ENCODE assay signal across 17 cellular contexts in genomic region chr17:16091773-16092172, GRCh38.
"Had no signal": no experiment of that assay in that cellular context is flagged by ENCODE, and none has a peak within 500 bp of the region (broad histone marks: within the 10 kb centered on the region; RNA-seq: fewer than 3 reads in every experiment).

No MANE protein-coding gene starts in this region.

- H3K27me3 Mint-ChIP-seq: activated T-helper 17 cell treated with anti-CD3 and anti-CD28 coated beads, Interleukin-2, amount 50 U/mL, for 72 hours; brain; central memory CD8-positive, alpha-beta T cell; memory B cell; natural killer cell treated with Interleukin-12 subunit alpha and Interleukin-12 subunit beta and Interleukin-15 and Interleukin-18, amount 100 ng/mL, for 72 hours; stimulated activated naive B cell treated with anti-CD40 and anti-IgM and Interleukin-4, amounts not matched to agents 10 μg/mL and 1 μg/mL and 100 μg/mL, for 72 hours had no signal

- H3K4me3 ChIP-seq: thyroid gland had no signal

- H3K4me1 Mint-ChIP-seq: brain, memory B cell had no signal

- H3K4me1 ChIP-seq: thyroid gland had no signal

- DNase-seq: activated CD4-positive, CD25-positive, alpha-beta regulatory T cell treated with anti-CD3 and anti-CD28 coated beads, Interleukin-2, amount 50 U/mL, for 72 hours; activated naive CD4-positive, alpha-beta T cell treated with anti-CD3 and anti-CD28 coated beads, Interleukin-2, amount 50 U/mL, for 16 hours; amniotic stem cell; cortex of kidney; effector CD4-positive, alpha-beta T cell; foreskin fibroblast; hippocampal formation; left ventricle myocardium superior; nucleus accumbens; stimulated activated CD4-positive, alpha-beta T cell treated with anti-CD3 and anti-CD28 coated beads, Interleukin-2, amount 100 ng/mL, for 48 hours; stimulated activated naive B cell treated with anti-CD40 and anti-IgM and Interleukin-4, amounts not matched to agents 10 μg/mL and 1 μg/mL and 100 μg/mL, for 72 hours; thyroid gland had no signal

- H3K4me3 Mint-ChIP-seq: activated T-helper 17 cell treated with anti-CD3 and anti-CD28 coated beads, Interleukin-2, amount 50 U/mL, for 72 hours; brain; central memory CD8-positive, alpha-beta T cell; memory B cell; natural killer cell treated with Interleukin-12 subunit alpha and Interleukin-12 subunit beta and Interleukin-15 and Interleukin-18, amount 100 ng/mL, for 72 hours; stimulated activated naive B cell treated with anti-CD40 and anti-IgM and Interleukin-4, amounts not matched to agents 10 μg/mL and 1 μg/mL and 100 μg/mL, for 72 hours had no signal

- H3K27me3 ChIP-seq: thyroid gland had no signal

- H3K9me3 ChIP-seq: thyroid gland had no signal

- H3K27ac Mint-ChIP-seq: activated T-helper 17 cell treated with anti-CD3 and anti-CD28 coated beads, Interleukin-2, amount 50 U/mL, for 72 hours; memory B cell; natural killer cell treated with Interleukin-12 subunit alpha and Interleukin-12 subunit beta and Interleukin-15 and Interleukin-18, amount 100 ng/mL, for 72 hours; stimulated activated naive B cell treated with anti-CD40 and anti-IgM and Interleukin-4, amounts not matched to agents 10 μg/mL and 1 μg/mL and 100 μg/mL, for 72 hours had no signal

- H3K9me3 Mint-ChIP-seq: activated T-helper 17 cell treated with anti-CD3 and anti-CD28 coated beads, Interleukin-2, amount 50 U/mL, for 72 hours; central memory CD8-positive, alpha-beta T cell; memory B cell; natural killer cell treated with Interleukin-12 subunit alpha and Interleukin-12 subunit beta and Interleukin-15 and Interleukin-18, amount 100 ng/mL, for 72 hours had no signal

- H3K27ac ChIP-seq: thyroid gland had no signal
